15 cellular contexts compared by ENCODE assay signal in genomic region chr20:17952692-17953684, GRCh38. TPM values are rescaled to one million over a fixed set of nuclear protein-coding genes. Genes with fewer than 3 reads are reported as not detected.
DNase-seq lines count a peak whose midpoint lies in the region; ATAC-seq, FAIRE-seq and TF ChIP-seq lines count a peak whose summit lies in the region.
"Had no signal": no experiment of that assay in that cellular context is flagged by ENCODE, and none has a peak within 500 bp of the region (broad histone marks: within the 10 kb centered on the region; RNA-seq: fewer than 3 reads in every experiment).

No MANE protein-coding gene starts in this region.

- no peak for TF ChIP-seq CTCF in activated CD8-positive, alpha-beta T cell treated with anti-CD3 and anti-CD28 coated beads for 36 hours (IDR thresholded peaks at IDR 0.05)
- TF ChIP-seq CTCF in progenitor cell of endocrine pancreas (IDR thresholded peaks at IDR 0.05; ENCODE audit: unreplicated experiment), result no peak

- H3K27me3 Mint-ChIP-seq in activated T-cell treated with anti-CD3 and anti-CD28 coated beads, Interleukin-2, amount 50 U/mL, for 24 hours, result no peaks in the 10 kb centered on the region
- no peaks in the 10 kb centered on the region for H3K27me3 Mint-ChIP-seq in activated CD8-positive, alpha-beta T cell treated with anti-CD3 and anti-CD28 coated beads for 36 hours
- H3K27me3 Mint-ChIP-seq in progenitor cell of endocrine pancreas, result no peaks in the 10 kb centered on the region
- H3K27me3 Mint-ChIP-seq: activated naive CD8-positive, alpha-beta T cell; memory B cell had no signal

- no peak for ATAC-seq in activated CD8-positive, alpha-beta T cell treated with anti-CD3 and anti-CD28 coated beads for 36 hours
- ATAC-seq in HG02852 (IDR thresholded peaks at IDR 0.05; ENCODE audit: unreplicated experiment) (no peak), HG02885 (IDR thresholded peaks at IDR 0.05; ENCODE audit: poor library complexity, unreplicated experiment) (no peak)
- ATAC-seq: Right ventricle myocardium inferior had no signal

- H3K4me1 Mint-ChIP-seq in activated T-cell treated with anti-CD3 and anti-CD28 coated beads, Interleukin-2, amount 50 U/mL, for 24 hours (ENCODE audit: low read depth), result peaks cover 32% of the 10 kb centered on the region
- peaks cover 23% of the 10 kb centered on the region for H3K4me1 Mint-ChIP-seq in activated CD8-positive, alpha-beta T cell treated with anti-CD3 and anti-CD28 coated beads for 36 hours (ENCODE audit: low read depth)
- peaks cover 26% of the 10 kb centered on the region for H3K4me1 Mint-ChIP-seq in progenitor cell of endocrine pancreas (ENCODE audit: low read depth)

- POLR2A ChIA-PET in activated CD8-positive, alpha-beta T cell treated with anti-CD3 and anti-CD28 coated beads for 36 hours (lab: Charles Lee), result interaction anchor here (0.7 to 7.3 kb wide), 4 partner anchors 10 to 443 kb away, joined by 3 to 36 read pairs (median 7); partner anchors contain the start of gene SNX5

- peaks cover 98% of the 10 kb centered on the region for H3K36me3 Mint-ChIP-seq in activated T-cell treated with anti-CD3 and anti-CD28 coated beads, Interleukin-2, amount 50 U/mL, for 24 hours (ENCODE audit: low read depth)
- peaks cover 87% of the 10 kb centered on the region for H3K36me3 Mint-ChIP-seq in activated CD8-positive, alpha-beta T cell treated with anti-CD3 and anti-CD28 coated beads for 36 hours (ENCODE audit: low read depth)
- H3K36me3 Mint-ChIP-seq in progenitor cell of endocrine pancreas (ENCODE audit: insufficient read depth), result peaks cover 44% of the 10 kb centered on the region

- intact Hi-C loops in activated CD8-positive, alpha-beta T cell treated with anti-CD3 and anti-CD28 coated beads for 36 hours (cut with micrococcal nuclease), result no loop called here

- CTCF ChIA-PET in activated CD8-positive, alpha-beta T cell treated with anti-CD3 and anti-CD28 coated beads for 36 hours (lab: Charles Lee), result interaction anchor here (0.6 to 6.5 kb wide), 6 partner anchors 12 to 270 kb away, joined by 3 to 35 read pairs (median 4); partner anchors contain the start of gene RRBP1

- no peak overlapping the region for H3K4me3 Mint-ChIP-seq in activated T-cell treated with anti-CD3 and anti-CD28 coated beads, Interleukin-2, amount 50 U/mL, for 24 hours
- H3K4me3 Mint-ChIP-seq in activated CD8-positive, alpha-beta T cell treated with anti-CD3 and anti-CD28 coated beads for 36 hours, result no peak overlapping the region
- no peak overlapping the region for H3K4me3 Mint-ChIP-seq in progenitor cell of endocrine pancreas (ENCODE audit: low read depth)
- H3K4me3 Mint-ChIP-seq: activated naive CD8-positive, alpha-beta T cell; memory B cell; neural crest cell had no signal

- DNase-seq in activated T-cell treated with anti-CD3 and anti-CD28 coated beads, Interleukin-2, amount 50 U/mL, for 24 hours, result no peak
- no peak for DNase-seq in activated T-cell treated with anti-CD3 and anti-CD28 coated beads for 4 hours
- DNase-seq in GM12892 (ENCODE audit: insufficient read length), result no peak
- DNase-seq in activated CD8-positive, alpha-beta T cell treated with anti-CD3 and anti-CD28 coated beads for 36 hours, result no peak
- no peak for DNase-seq in progenitor cell of endocrine pancreas (ENCODE audit: low spot score, unreplicated experiment)
- no peak for DNase-seq in NCI-H82 treated with DMSO at 0.1 percent for 48 hours (lab: John Stamatoyannopoulos, UW; ENCODE audit: unreplicated experiment)
- DNase-seq: NCI-H1436; stimulated activated CD4-positive, alpha-beta T cell treated with anti-CD3 and anti-CD28 coated beads, Interleukin-12 subunit alpha, Interleukin-12 subunit beta, amount 100 ng/mL, for 4 hours; stomach had no signal

- FAIRE-seq in GM12892 (lab: Jason Lieb, UNC), result peak; percentile 46

- no peak for TF ChIP-seq POLR2A in GM12892 (IDR thresholded peaks at IDR 0.05; ENCODE audit: low read depth, low read length)

- no peaks in the 10 kb centered on the region for H3K9me3 Mint-ChIP-seq in activated T-cell treated with anti-CD3 and anti-CD28 coated beads, Interleukin-2, amount 50 U/mL, for 24 hours
- H3K9me3 Mint-ChIP-seq in activated CD8-positive, alpha-beta T cell treated with anti-CD3 and anti-CD28 coated beads for 36 hours, result no peaks in the 10 kb centered on the region
- no peaks in the 10 kb centered on the region for H3K9me3 Mint-ChIP-seq in progenitor cell of endocrine pancreas (ENCODE audit: low read depth)
- H3K9me3 Mint-ChIP-seq: memory B cell, neural crest cell had no signal

- H3K27ac Mint-ChIP-seq in activated T-cell treated with anti-CD3 and anti-CD28 coated beads, Interleukin-2, amount 50 U/mL, for 24 hours, result peak overlapping the region; percentile 81
- H3K27ac Mint-ChIP-seq in activated CD8-positive, alpha-beta T cell treated with anti-CD3 and anti-CD28 coated beads for 36 hours, result peak overlapping the region; percentile 68
- peak overlapping the region; percentile 69 for H3K27ac Mint-ChIP-seq in progenitor cell of endocrine pancreas
- H3K27ac Mint-ChIP-seq: memory B cell had no signal

RNA-seq across cellular contexts. Expression of gene SNX5, which starts 15.6 kb away (rescaled TPM):
- polyA plus RNA-seq in GM12892 (2012; ENCODE audit: missing spikeins), result 231 TPM
- 100 to 1,000 TPM; 222 to 249 TPM for total RNA-seq in activated CD8-positive, alpha-beta T cell treated with anti-CD3 and anti-CD28 coated beads for 36 hours
- 106 and 109 TPM in 2 replicates for total RNA-seq in progenitor cell of endocrine pancreas

RNA-seq across cellular contexts. Expression of gene MGME1, which starts 15.8 kb away (rescaled TPM):
- polyA plus RNA-seq in GM12892 (2012; ENCODE audit: missing spikeins), result 28.2 TPM
- 10 to 100 TPM; 28.2 to 30.5 TPM for total RNA-seq in activated CD8-positive, alpha-beta T cell treated with anti-CD3 and anti-CD28 coated beads for 36 hours
- 20.3 and 24.6 TPM in 2 replicates for total RNA-seq in progenitor cell of endocrine pancreas
